In genomic region chr19:6737873-6738725, GRCh38 we compare ENCODE assay signal across 8 cellular contexts. TPM values are rescaled to one million over a fixed set of nuclear protein-coding genes. Genes with fewer than 3 reads are reported as not detected.
A peak's percentile ranks its signal among the peaks of the same experiment; 100 is the strongest.
DNase-seq lines count a peak whose midpoint lies in the region; FAIRE-seq and TF ChIP-seq lines count a peak whose summit lies in the region.

No MANE protein-coding gene starts in this region.

- no peaks in the 10 kb centered on the region for H3K27me3 ChIP-seq in tibial artery

- peak overlapping the region; percentile 93 for H3K27ac ChIP-seq in tibial artery

- H3K4me1 ChIP-seq in tibial artery: peaks cover 0 to 52% (median 41%) of the 10 kb centered on the region in 4 donors

- H3K36me3 ChIP-seq in tibial artery: peaks cover 3 to 27% (median 11%) of the 10 kb centered on the region in 3 donors

- intact Hi-C loops in tibial artery (cut with DNase I; ENCODE audit: low total_unique reads): loop anchor here (10.0 kb wide), 2 partner anchors 127 to 363 kb away; partner anchors contain the start of genes ALKBH7 and PSPN

- peak overlapping the region; percentile 17; the same call in 1 of the 2 replicates for H3K4me3 ChIP-seq in GM08714 (ENCODE audit: low read length)
- H3K4me3 ChIP-seq in tibial artery: peak overlapping the region; percentile 25 to 80

- peak; percentile 66 for TF ChIP-seq CTCF in tibial artery (IDR thresholded peaks at IDR 0.05)

- H3K9me3 ChIP-seq in tibial artery: no peaks in the 10 kb centered on the region

- DNase-seq in HuH-7.5 (ENCODE audit: low spot score) (peak; percentile 88), SIG-M5 treated with dmso at 0.1 percent for 504 hours (lab: John Stamatoyannopoulos, UW; ENCODE audit: unreplicated experiment) (peak; percentile 85), frontal cortex (ENCODE audit: low spot score in 2 of 2) (peak; percentile 65 to 79), occipital lobe (lab: John Stamatoyannopoulos, UW) (peak; percentile 43), tibial artery (peak; percentile 92 to 99), GOT3 (lab: John Stamatoyannopoulos, UW) (no peak)
- peak; percentile 58 for DNase-seq in activated gamma-delta T cell treated with anti-CD3 and anti-CD28 coated beads, Interleukin-2, amount 50 U/mL, for 16 hours (ENCODE audit: low read depth)

- FAIRE-seq in frontal cortex (lab: Jason Lieb, UNC): no peak

RNA-seq across cellular contexts. Expression of gene GPR108, which starts 0.7 kb away (rescaled TPM):
- total RNA-seq in frontal cortex: 8.6 TPM
- total RNA-seq in occipital lobe: 11.2 TPM

RNA-seq across cellular contexts. Expression of gene TRIP10, which starts 1.4 kb away (rescaled TPM):
- total RNA-seq in frontal cortex (2.9 TPM), occipital lobe (3.0 TPM)

RNA-seq across cellular contexts. Expression of gene C3, which starts 17.6 kb away (rescaled TPM):
- total RNA-seq in frontal cortex: 11.4 TPM
- total RNA-seq in occipital lobe: 12.3 TPM

RNA-seq across cellular contexts. Expression of gene SH2D3A, which starts 29.1 kb away (rescaled TPM):
- total RNA-seq in frontal cortex: 0.82 TPM
- total RNA-seq in occipital lobe: not detected

RNA-seq across cellular contexts. Expression of gene VAV1, which starts 34.4 kb away (rescaled TPM):
- total RNA-seq in frontal cortex: 0.82 TPM
- 2.5 TPM for total RNA-seq in occipital lobe
